In genomic region chr19:18220632-18221275, GRCh38 we compare ENCODE assay signal across 14 cellular contexts. TPM values are rescaled to one million over a fixed set of nuclear protein-coding genes. Genes with fewer than 3 reads are reported as not detected.
DNase-seq lines count a peak whose midpoint lies in the region; ATAC-seq, FAIRE-seq and TF ChIP-seq lines count a peak whose summit lies in the region.
"Had no signal": no experiment of that assay in that cellular context is flagged by ENCODE, and none has a peak within 500 bp of the region (broad histone marks: within the 10 kb centered on the region; RNA-seq: fewer than 3 reads in every experiment).

No MANE protein-coding gene starts in this region.

- no peak for TF ChIP-seq CTCF in HepG2 (CRISPR knock-in tag; IDR thresholded peaks at IDR 0.05)
- no peak for TF ChIP-seq CTCF in right lobe of liver (IDR thresholded peaks at IDR 0.05)
- no peak for TF ChIP-seq CTCF in tibial artery (IDR thresholded peaks at IDR 0.05)

- no peak for DNase-seq in HepG2 (ENCODE audit: low spot score)
- DNase-seq in right lobe of liver: no peak
- DNase-seq in NCI-H128 (lab: John Stamatoyannopoulos, UW; ENCODE audit: unreplicated experiment): peak; percentile 8
- DNase-seq in tibial artery: no peak
- no peak for DNase-seq in T-helper 2 cell
- DNase-seq: activated CD8-positive, alpha-beta memory T cell treated with anti-CD3 and anti-CD28 coated beads for 24 hours; amniotic stem cell; effector memory CD8-positive, alpha-beta T cell; immature natural killer cell had no signal

- no peak overlapping the region for H2AFZ ChIP-seq in HepG2 (ENCODE audit: low read length)

- no peak for TF ChIP-seq RAD21 in HepG2 (CRISPR knock-in tag; IDR thresholded peaks at IDR 0.05)

- H4K20me1 ChIP-seq in HepG2 (ENCODE audit: insufficient read depth, low read length): no peaks in the 10 kb centered on the region

- H3K27me3 ChIP-seq in HepG2 (ENCODE audit: control insufficient read depth in 1 of 2, insufficient read depth in 2 of 2, low read length in 2 of 2) (peaks cover 4 to 15% of the 10 kb centered on the region in 2 experiments; a peak in 3 of 5 replicates), right lobe of liver (peaks cover 0 to 9% of the 10 kb centered on the region in 2 donors), iPS-15b (ENCODE audit: control insufficient read depth, insufficient read depth, low read length) (peaks cover 11% of the 10 kb centered on the region), tibial artery (peaks cover 0 to 39% of the 10 kb centered on the region in 2 donors)

- in situ Hi-C loops in HepG2 (cut with HindIII; ENCODE audit: extremely low pct_ligation_motif_present, low pct_unique_long_range_greater_than_20kb): no loop called here

- H3K4me1 ChIP-seq in HepG2 (ENCODE audit: insufficient read depth, low read length) (peaks cover 40% of the 10 kb centered on the region), right lobe of liver (peaks cover 0 to 9% (median 4%) of the 10 kb centered on the region in 4 donors), iPS-15b (ENCODE audit: control insufficient read depth, insufficient read depth, low read length) (peaks cover 4% of the 10 kb centered on the region), tibial artery (peaks cover 0 to 18% (median 17%) of the 10 kb centered on the region in 4 donors)

- no peak for FAIRE-seq in HepG2 (lab: Jason Lieb, UNC)

- 25% methylated on average over 12 of the region's 33 CpGs for WGBS in HepG2 (ENCODE audit: low lambda C conversion rate)
- WGBS in right lobe of liver (ENCODE audit: insufficient coverage, low coverage, low lambda C conversion rate, missing lambda C conversion rate): 11% methylated on average over 19 of the region's 33 CpGs

- no TSS peak for BruUV-seq in HepG2 (replicated peaks; lab: Mats Ljungman, UMichigan)

- H3K4me2 ChIP-seq in HepG2 (ENCODE audit: low read depth, low read length): peak overlapping the region; percentile 45; the same call in 1 of the 2 replicates

- TF ChIP-seq EP300 in HepG2 (IDR thresholded peaks at IDR 0.05; ENCODE audit: low read depth in 2 of 2, low read length in 2 of 2): no peak
- TF ChIP-seq EP300 in HepG2 (CRISPR knock-in tag; IDR thresholded peaks at IDR 0.05; ENCODE audit: borderline replicate concordance): no peak

- intact Hi-C loops in HepG2 (cut with micrococcal nuclease; ENCODE audit: unreplicated experiment) (no loop called here), right lobe of liver (cut with DNase I) (no loop called here), tibial artery (cut with DNase I; ENCODE audit: low total_unique reads) (no loop called here)

- no peak for ATAC-seq in HepG2
- ATAC-seq in right lobe of liver: no peak
- ATAC-seq in HG03097 (IDR thresholded peaks at IDR 0.05; ENCODE audit: low FRiP score, unreplicated experiment): no peak
- ATAC-seq: effector memory CD8-positive, alpha-beta T cell had no signal

- CTCF ChIA-PET in HepG2 (lab: Yijun Ruan, JAX; ENCODE audit: low intra/inter-chr PET ratio, low total read pairs): no interaction called here

- no peak overlapping the region for H3K9ac ChIP-seq in HepG2 (ENCODE audit: insufficient read depth, low read depth, low read length)
- H3K9ac ChIP-seq in iPS-15b (ENCODE audit: low read depth, low read length): peak overlapping the region; percentile 12

- POLR2A ChIA-PET in HepG2 (lab: Yijun Ruan, JAX): interaction anchor here (0.7 kb wide), 1 partner anchor 28 kb away, joined by 3 read pairs; the partner anchor contains the start of gene MPV17L2

- H3K79me2 ChIP-seq in HepG2 (ENCODE audit: insufficient read depth, low read length): no peaks in the 10 kb centered on the region

- H3K4me3 ChIP-seq in HepG2 (replicated peaks in 1 of 3; ENCODE audit: insufficient read depth in 1 of 3, low read depth in 2 of 3, low read length in 3 of 3) (no peak overlapping the region), right lobe of liver (no peak overlapping the region), iPS-15b (ENCODE audit: low read depth, low read length) (peak overlapping the region; percentile 42), tibial artery (no peak overlapping the region)
- H3K4me3 ChIP-seq: right atrium auricular region had no signal

- TF ChIP-seq POLR2A in HepG2 (IDR thresholded peaks at IDR 0.05; ENCODE audit: insufficient read depth in 1 of 2, low read depth in 2 of 2, low read length in 2 of 2) (no peak), right lobe of liver (IDR thresholded peaks at IDR 0.05) (no peak)

- H3K27ac ChIP-seq in HepG2 (ENCODE audit: extremely low read length, insufficient read depth, low read length): no peak overlapping the region
- no peak overlapping the region for H3K27ac ChIP-seq in right lobe of liver
- H3K27ac ChIP-seq in tibial artery: no peak overlapping the region
- H3K27ac ChIP-seq: HL-60, right atrium auricular region had no signal

- H3K36me3 ChIP-seq in HepG2 (replicated peaks in 1 of 2; ENCODE audit: control insufficient read depth in 1 of 2, insufficient read depth in 2 of 2, low read length in 2 of 2) (no peaks in the 10 kb centered on the region), right lobe of liver (no peaks in the 10 kb centered on the region), iPS-15b (ENCODE audit: control insufficient read depth, insufficient read depth, low read length) (no peaks in the 10 kb centered on the region), tibial artery (no peaks in the 10 kb centered on the region)
- H3K36me3 ChIP-seq: right atrium auricular region had no signal

- H3K9me3 ChIP-seq in HepG2 (ENCODE audit: low read length) (no peaks in the 10 kb centered on the region), right lobe of liver (no peaks in the 10 kb centered on the region), iPS-15b (ENCODE audit: control insufficient read depth, insufficient read depth, low read length) (no peaks in the 10 kb centered on the region), tibial artery (no peaks in the 10 kb centered on the region)
- H3K9me3 ChIP-seq: right atrium auricular region had no signal

RNA-seq across cellular contexts. Expression of gene PDE4C, which starts 5.5 kb away (rescaled TPM):
- 0.90 and 1.4 TPM in 2 replicates for total RNA-seq in HepG2 (2016; rRNA removed; fragmentation: Illumina TruSeq; extraction: Trizol)
- 0.30 and 0.44 TPM in 2 replicates for total RNA-seq in HepG2 (2016; cell fraction: cytosol; rRNA removed; fragmentation: Illumina TruSeq; extraction: Trizol; ENCODE audit: low read depth)
- 0.49 and 1.5 TPM in 2 replicates for total RNA-seq in HepG2 (2016; cell fraction: insoluble cytoplasmic fraction; rRNA removed; fragmentation: Illumina TruSeq; extraction: Trizol)
- total RNA-seq in HepG2 (2016; cell fraction: membrane; rRNA removed; fragmentation: Illumina TruSeq; extraction: Trizol): 0.07 and 0.37 TPM in 2 replicates
- total RNA-seq in HepG2 (2016; cell fraction: nucleus; rRNA removed; fragmentation: Illumina TruSeq; extraction: Trizol): 1.7 and 2.4 TPM in 2 replicates
- 14.0 and 17.9 TPM in 2 replicates for polyA plus RNA-seq in HepG2 (2011; rRNA removed)
- polyA plus RNA-seq in HepG2 (2011; cell fraction: cytosol; rRNA removed): 3.4 and 4.6 TPM in 2 replicates
- polyA plus RNA-seq in HepG2 (2011; cell fraction: nucleus; rRNA removed): 128 and 158 TPM in 2 replicates
- polyA plus RNA-seq in HepG2 (2012): 2.2 and 3.2 TPM in 2 replicates
- not detected in 2 replicates for polyA plus RNA-seq in HepG2 (2016; cell fraction: cytosol; fragmentation: Illumina TruSeq; extraction: Trizol; ENCODE audit: low read depth)
- polyA plus RNA-seq in HepG2 (2016; cell fraction: insoluble cytoplasmic fraction; fragmentation: Illumina TruSeq; extraction: Trizol; ENCODE audit: low read depth): 0.33 and 0.37 TPM in 2 replicates
- polyA plus RNA-seq in HepG2 (2016; cell fraction: membrane; fragmentation: Illumina TruSeq; extraction: Trizol; ENCODE audit: low read depth): not detected in 2 replicates
- 10.9 and 11.5 TPM in 2 replicates for polyA plus RNA-seq in HepG2 (2016; cell fraction: nucleus; fragmentation: Illumina TruSeq; extraction: Trizol; ENCODE audit: insufficient read depth, low read depth)
- polyA minus RNA-seq in HepG2 (2011; rRNA and poly(A)+ RNA removed; ENCODE audit: low replicate concordance): 0.56 and 12.3 TPM in 2 replicates
- 1.5 and 3.1 TPM in 2 replicates for polyA minus RNA-seq in HepG2 (2011; cell fraction: cytosol; rRNA and poly(A)+ RNA removed)
- 30.4 and 31.1 TPM in 2 replicates for polyA minus RNA-seq in HepG2 (2011; cell fraction: nucleus; rRNA and poly(A)+ RNA removed)
- total RNA-seq in right lobe of liver: 1 to 10 TPM in 1 of 6 experiments, under 1 TPM in 5; 0.25 to 1.1 (median 0.57) TPM
- total RNA-seq: subcutaneous adipose tissue had no signal
- polyA plus RNA-seq: immature natural killer cell had no signal

RNA-seq across cellular contexts. Expression of gene RAB3A, which starts 16.9 kb away (rescaled TPM):
- total RNA-seq in HepG2 (2016; rRNA removed; fragmentation: Illumina TruSeq; extraction: Trizol) (0.53 and 0.58 TPM in 2 replicates), right lobe of liver (1 to 10 TPM in 3 of 6 experiments, under 1 TPM in 3; 0.81 to 2.6 (median 1.4) TPM)
- total RNA-seq in HepG2 (2016; cell fraction: cytosol; rRNA removed; fragmentation: Illumina TruSeq; extraction: Trizol; ENCODE audit: low read depth): 1.5 and 2.4 TPM in 2 replicates
- total RNA-seq in HepG2 (2016; cell fraction: insoluble cytoplasmic fraction; rRNA removed; fragmentation: Illumina TruSeq; extraction: Trizol): 0.61 and 1.2 TPM in 2 replicates
- 1.4 and 1.8 TPM in 2 replicates for total RNA-seq in HepG2 (2016; cell fraction: membrane; rRNA removed; fragmentation: Illumina TruSeq; extraction: Trizol)
- 1.0 and 1.4 TPM in 2 replicates for total RNA-seq in HepG2 (2016; cell fraction: nucleus; rRNA removed; fragmentation: Illumina TruSeq; extraction: Trizol)
- polyA plus RNA-seq in HepG2 (2011; rRNA removed): 0.95 and 0.98 TPM in 2 replicates
- 1.4 TPM in 2 replicates for polyA plus RNA-seq in HepG2 (2011; cell fraction: cytosol; rRNA removed)
- 2.7 and 3.2 TPM in 2 replicates for polyA plus RNA-seq in HepG2 (2011; cell fraction: nucleus; rRNA removed)
- 1.8 and 2.1 TPM in 2 replicates for polyA plus RNA-seq in HepG2 (2012)
- polyA plus RNA-seq in HepG2 (2016; cell fraction: cytosol; fragmentation: Illumina TruSeq; extraction: Trizol; ENCODE audit: low read depth): 0.90 and 0.94 TPM in 2 replicates
- 1.1 and 2.1 TPM in 2 replicates for polyA plus RNA-seq in HepG2 (2016; cell fraction: insoluble cytoplasmic fraction; fragmentation: Illumina TruSeq; extraction: Trizol; ENCODE audit: low read depth)
- polyA plus RNA-seq in HepG2 (2016; cell fraction: membrane; fragmentation: Illumina TruSeq; extraction: Trizol; ENCODE audit: low read depth): 1.1 TPM in 2 replicates
- 2.0 and 3.3 TPM in 2 replicates for polyA plus RNA-seq in HepG2 (2016; cell fraction: nucleus; fragmentation: Illumina TruSeq; extraction: Trizol; ENCODE audit: insufficient read depth, low read depth)
- 4.2 and 9.4 TPM in 2 replicates for polyA minus RNA-seq in HepG2 (2011; rRNA and poly(A)+ RNA removed; ENCODE audit: low replicate concordance)
- polyA minus RNA-seq in HepG2 (2011; cell fraction: cytosol; rRNA and poly(A)+ RNA removed): 3.9 and 4.1 TPM in 2 replicates
- 0.64 and 1.2 TPM in 2 replicates for polyA minus RNA-seq in HepG2 (2011; cell fraction: nucleus; rRNA and poly(A)+ RNA removed)

RNA-seq across cellular contexts. Expression of gene MPV17L2, which starts 27.7 kb away (rescaled TPM):
- total RNA-seq in HepG2 (2016; rRNA removed; fragmentation: Illumina TruSeq; extraction: Trizol): 13.0 and 16.7 TPM in 2 replicates
- 5.8 and 6.2 TPM in 2 replicates for total RNA-seq in HepG2 (2016; cell fraction: cytosol; rRNA removed; fragmentation: Illumina TruSeq; extraction: Trizol; ENCODE audit: low read depth)
- 13.4 and 17.8 TPM in 2 replicates for total RNA-seq in HepG2 (2016; cell fraction: insoluble cytoplasmic fraction; rRNA removed; fragmentation: Illumina TruSeq; extraction: Trizol)
- 8.3 and 11.1 TPM in 2 replicates for total RNA-seq in HepG2 (2016; cell fraction: membrane; rRNA removed; fragmentation: Illumina TruSeq; extraction: Trizol)
- total RNA-seq in HepG2 (2016; cell fraction: nucleus; rRNA removed; fragmentation: Illumina TruSeq; extraction: Trizol): 9.2 and 11.2 TPM in 2 replicates
- 12.4 and 13.6 TPM in 2 replicates for polyA plus RNA-seq in HepG2 (2011; rRNA removed)
- 8.7 and 13.2 TPM in 2 replicates for polyA plus RNA-seq in HepG2 (2011; cell fraction: cytosol; rRNA removed)
- 5.8 and 6.4 TPM in 2 replicates for polyA plus RNA-seq in HepG2 (2011; cell fraction: nucleus; rRNA removed)
- 6.0 and 9.4 TPM in 2 replicates for polyA plus RNA-seq in HepG2 (2012)
- polyA plus RNA-seq in HepG2 (2016; cell fraction: cytosol; fragmentation: Illumina TruSeq; extraction: Trizol; ENCODE audit: low read depth): 7.8 and 8.4 TPM in 2 replicates
- polyA plus RNA-seq in HepG2 (2016; cell fraction: insoluble cytoplasmic fraction; fragmentation: Illumina TruSeq; extraction: Trizol; ENCODE audit: low read depth): 21.7 TPM in 2 replicates
- 9.2 and 11.9 TPM in 2 replicates for polyA plus RNA-seq in HepG2 (2016; cell fraction: membrane; fragmentation: Illumina TruSeq; extraction: Trizol; ENCODE audit: low read depth)
- polyA plus RNA-seq in HepG2 (2016; cell fraction: nucleus; fragmentation: Illumina TruSeq; extraction: Trizol; ENCODE audit: insufficient read depth, low read depth): 27.8 and 29.4 TPM in 2 replicates
- 22.3 and 69.9 TPM in 2 replicates for polyA minus RNA-seq in HepG2 (2011; rRNA and poly(A)+ RNA removed; ENCODE audit: low replicate concordance)
- 3.4 and 4.1 TPM in 2 replicates for polyA minus RNA-seq in HepG2 (2011; cell fraction: cytosol; rRNA and poly(A)+ RNA removed)
- 2.5 and 3.7 TPM in 2 replicates for polyA minus RNA-seq in HepG2 (2011; cell fraction: nucleus; rRNA and poly(A)+ RNA removed)
- 10 to 100 TPM in 2 of 6 experiments, 1 to 10 TPM in 4; 6.5 to 26.4 (median 7.5) TPM for total RNA-seq in right lobe of liver

RNA-seq across cellular contexts. Expression of gene IFI30, which starts 47.1 kb away (rescaled TPM):
- total RNA-seq in HepG2 (2016; rRNA removed; fragmentation: Illumina TruSeq; extraction: Trizol) (41.2 and 79.4 TPM in 2 replicates), right lobe of liver (100 to 1,000 TPM in 3 of 6 experiments, 10 to 100 TPM in 3; 54.0 to 205 (median 91.8) TPM)
- 49.8 and 56.5 TPM in 2 replicates for total RNA-seq in HepG2 (2016; cell fraction: cytosol; rRNA removed; fragmentation: Illumina TruSeq; extraction: Trizol; ENCODE audit: low read depth)
- 39.1 and 76.9 TPM in 2 replicates for total RNA-seq in HepG2 (2016; cell fraction: insoluble cytoplasmic fraction; rRNA removed; fragmentation: Illumina TruSeq; extraction: Trizol)
- 32.9 and 35.3 TPM in 2 replicates for total RNA-seq in HepG2 (2016; cell fraction: membrane; rRNA removed; fragmentation: Illumina TruSeq; extraction: Trizol)
- 62.2 and 72.4 TPM in 2 replicates for total RNA-seq in HepG2 (2016; cell fraction: nucleus; rRNA removed; fragmentation: Illumina TruSeq; extraction: Trizol)
- polyA plus RNA-seq in HepG2 (2011; rRNA removed): 24.7 and 25.0 TPM in 2 replicates
- 33.2 and 51.0 TPM in 2 replicates for polyA plus RNA-seq in HepG2 (2011; cell fraction: cytosol; rRNA removed)
- polyA plus RNA-seq in HepG2 (2011; cell fraction: nucleus; rRNA removed): 13.2 and 16.2 TPM in 2 replicates
- 13.8 and 14.8 TPM in 2 replicates for polyA plus RNA-seq in HepG2 (2012)
- polyA plus RNA-seq in HepG2 (2016; cell fraction: cytosol; fragmentation: Illumina TruSeq; extraction: Trizol; ENCODE audit: low read depth): 68.0 and 80.0 TPM in 2 replicates
- 46.2 and 52.2 TPM in 2 replicates for polyA plus RNA-seq in HepG2 (2016; cell fraction: insoluble cytoplasmic fraction; fragmentation: Illumina TruSeq; extraction: Trizol; ENCODE audit: low read depth)
- polyA plus RNA-seq in HepG2 (2016; cell fraction: membrane; fragmentation: Illumina TruSeq; extraction: Trizol; ENCODE audit: low read depth): 28.9 and 31.1 TPM in 2 replicates
- polyA plus RNA-seq in HepG2 (2016; cell fraction: nucleus; fragmentation: Illumina TruSeq; extraction: Trizol; ENCODE audit: insufficient read depth, low read depth): 133 TPM in 2 replicates
- 49.7 and 255 TPM in 2 replicates for polyA minus RNA-seq in HepG2 (2011; rRNA and poly(A)+ RNA removed; ENCODE audit: low replicate concordance)
- polyA minus RNA-seq in HepG2 (2011; cell fraction: cytosol; rRNA and poly(A)+ RNA removed): 11.2 and 23.9 TPM in 2 replicates
- polyA minus RNA-seq in HepG2 (2011; cell fraction: nucleus; rRNA and poly(A)+ RNA removed): 3.7 and 4.4 TPM in 2 replicates

RNA-seq across cellular contexts. Expression of gene IQCN, which starts 53.5 kb away (rescaled TPM):
- total RNA-seq in HepG2 (2016; rRNA removed; fragmentation: Illumina TruSeq; extraction: Trizol) (0.04 and 0.07 TPM in 2 replicates), right lobe of liver (1 to 10 TPM in 5 of 6 experiments, under 1 TPM in 1; 0.82 to 5.3 (median 2.5) TPM)
- not detected in 2 replicates for total RNA-seq in HepG2 (2016; cell fraction: cytosol; rRNA removed; fragmentation: Illumina TruSeq; extraction: Trizol; ENCODE audit: low read depth)
- 0.04 TPM in 1 of 2 replicates, not detected in the other for total RNA-seq in HepG2 (2016; cell fraction: insoluble cytoplasmic fraction; rRNA removed; fragmentation: Illumina TruSeq; extraction: Trizol)
- total RNA-seq in HepG2 (2016; cell fraction: membrane; rRNA removed; fragmentation: Illumina TruSeq; extraction: Trizol): not detected in 2 replicates
- total RNA-seq in HepG2 (2016; cell fraction: nucleus; rRNA removed; fragmentation: Illumina TruSeq; extraction: Trizol): 0.13 TPM in 1 of 2 replicates, not detected in the other
- polyA plus RNA-seq in HepG2 (2011; rRNA removed): 0.14 and 0.18 TPM in 2 replicates
- polyA plus RNA-seq in HepG2 (2011; cell fraction: cytosol; rRNA removed): 0.03 and 0.04 TPM in 2 replicates
- polyA plus RNA-seq in HepG2 (2011; cell fraction: nucleus; rRNA removed): 1.3 and 1.5 TPM in 2 replicates
- 0.13 TPM in 2 replicates for polyA plus RNA-seq in HepG2 (2012)
- not detected in 2 replicates for polyA plus RNA-seq in HepG2 (2016; cell fraction: cytosol; fragmentation: Illumina TruSeq; extraction: Trizol; ENCODE audit: low read depth)
- not detected in 2 replicates for polyA plus RNA-seq in HepG2 (2016; cell fraction: insoluble cytoplasmic fraction; fragmentation: Illumina TruSeq; extraction: Trizol; ENCODE audit: low read depth)
- not detected in 2 replicates for polyA plus RNA-seq in HepG2 (2016; cell fraction: membrane; fragmentation: Illumina TruSeq; extraction: Trizol; ENCODE audit: low read depth)
- polyA plus RNA-seq in HepG2 (2016; cell fraction: nucleus; fragmentation: Illumina TruSeq; extraction: Trizol; ENCODE audit: insufficient read depth, low read depth): 0.25 and 0.49 TPM in 2 replicates
- polyA minus RNA-seq in HepG2 (2011; rRNA and poly(A)+ RNA removed; ENCODE audit: low replicate concordance): 0.26 and 0.91 TPM in 2 replicates
- 0.53 TPM in 1 of 2 replicates, not detected in the other for polyA minus RNA-seq in HepG2 (2011; cell fraction: cytosol; rRNA and poly(A)+ RNA removed)
- polyA minus RNA-seq in HepG2 (2011; cell fraction: nucleus; rRNA and poly(A)+ RNA removed): 0.52 and 0.62 TPM in 2 replicates
